28 cellular contexts compared by ENCODE assay signal in genomic region chr21:27290020-27290419, GRCh38.
"Had no signal": no experiment of that assay in that cellular context is flagged by ENCODE, and none has a peak within 500 bp of the region (broad histone marks: within the 10 kb centered on the region; RNA-seq: fewer than 3 reads in every experiment).

No MANE protein-coding gene starts in this region.

- H3K4me3 ChIP-seq: esophagus muscularis mucosa, heart left ventricle, neural progenitor cell, ovary, right lobe of liver, thyroid gland, upper lobe of right lung had no signal

- H3K27ac ChIP-seq: esophagus muscularis mucosa, foreskin keratinocyte, heart left ventricle, neural progenitor cell, ovary, right lobe of liver, thyroid gland, upper lobe of right lung, WERI-Rb-1 had no signal

- H3K9ac ChIP-seq: neural progenitor cell had no signal

- H2AFZ ChIP-seq: neural progenitor cell had no signal

- H3K4me2 ChIP-seq: neural progenitor cell had no signal

- DNase-seq: activated CD4-positive, alpha-beta memory T cell treated with anti-CD3 and anti-CD28 coated beads for 36 hours; activated CD4-positive, alpha-beta T cell treated with anti-CD3 and anti-CD28 coated beads, Interleukin-2, amount 10 ng/mL, durations not matched to agents 24 days and 14 days; activated CD4-positive, CD25-positive, alpha-beta regulatory T cell treated with anti-CD3 and anti-CD28 coated beads, Interleukin-2, amount 50 U/mL, for 72 hours; activated CD8-positive, alpha-beta memory T cell treated with anti-CD3 and anti-CD28 coated beads, Interleukin-2, amount 50 U/mL, for 4 hours; activated gamma-delta T cell; activated naive CD4-positive, alpha-beta T cell treated with anti-CD3 and anti-CD28 coated beads, Interleukin-2, amount 10 ng/mL, durations not matched to agents 7 days and 5 days; activated naive CD8-positive, alpha-beta T cell treated with anti-CD3 and anti-CD28 coated beads, Interleukin-2, amount 10 ng/mL, durations not matched to agents 7 days and 5 days; activated T-cell treated with anti-CD3 and anti-CD28 coated beads, Interleukin-2, amount 50 U/mL, for 1 hour; amygdala; central memory CD4-positive, alpha-beta T cell; endodermal cell; foreskin keratinocyte; heart left ventricle; naive thymus-derived CD8-positive, alpha-beta T cell; ovary; right lobe of liver; small intestine; stimulated activated CD4-positive, alpha-beta T cell treated with anti-CD3 and anti-CD28 coated beads, Interleukin-1b, Interleukin-23, amount 100 ng/mL, for 48 hours; stimulated activated CD4-positive, alpha-beta T cell treated with anti-CD3 and anti-CD28 coated beads, Interleukin-4, amount 100 ng/mL, for 4 hours; stimulated activated CD8-positive, alpha-beta memory T cell treated with anti-CD3 and anti-CD28 coated beads, Interleukin-4, amount 100 ng/mL, for 48 hours; stimulated activated naive CD8-positive, alpha-beta T cell treated with anti-CD3 and anti-CD28 coated beads, Interleukin-15, amount 100 ng/mL, for 72 hours; substantia nigra; T-helper 9 cell; thyroid gland; upper lobe of right lung; WERI-Rb-1 had no signal

- H3K9me3 ChIP-seq: esophagus muscularis mucosa, heart left ventricle, ovary, right lobe of liver, thyroid gland, upper lobe of right lung had no signal

- H3K27me3 ChIP-seq: esophagus muscularis mucosa, foreskin keratinocyte, heart left ventricle, neural progenitor cell, ovary, right lobe of liver, thyroid gland, upper lobe of right lung had no signal

- H3K36me3 ChIP-seq: esophagus muscularis mucosa, heart left ventricle, neural progenitor cell, ovary, right lobe of liver, thyroid gland, upper lobe of right lung, WERI-Rb-1 had no signal

- H3K4me1 ChIP-seq: foreskin keratinocyte, neural progenitor cell, right lobe of liver, thyroid gland, upper lobe of right lung had no signal

- FAIRE-seq: small intestine had no signal
